ENCODE assay signal across 8 cellular contexts in the genomic region with DNA sequence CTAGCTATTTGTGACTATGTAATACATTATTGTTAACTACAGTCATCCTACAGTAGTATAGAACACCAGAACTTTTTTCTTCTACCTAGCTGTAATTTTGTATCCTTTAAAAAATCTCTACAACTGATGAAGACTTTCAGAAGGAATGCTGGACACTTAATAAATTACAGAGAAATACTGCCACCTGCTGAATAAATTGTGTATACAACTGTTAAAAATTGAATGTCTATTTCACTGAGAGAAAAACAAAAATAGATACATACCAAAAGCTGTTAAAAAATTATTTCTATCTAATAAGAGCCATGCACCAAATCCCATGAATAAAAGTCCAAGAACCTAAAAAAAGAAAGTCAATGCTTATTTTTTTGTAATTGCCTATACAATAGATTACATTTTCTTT. TPM values are rescaled to one million over a fixed set of nuclear protein-coding genes. Genes with fewer than 3 reads are reported as not detected.
DNase-seq lines count a peak whose midpoint lies in the region; ATAC-seq, FAIRE-seq and TF ChIP-seq lines count a peak whose summit lies in the region.

No MANE protein-coding gene starts in this region.

- in situ Hi-C loops in KBM-7 (cut with MboI; ENCODE audit: low pct_unique_long_range_greater_than_20kb, low sequenced_read_pairs) = no loop called here

- no peaks in the 10 kb centered on the region for H3K36me3 ChIP-seq in thoracic aorta
- H3K36me3 ChIP-seq in effector memory CD4-positive, alpha-beta T cell (ENCODE audit: control insufficient read depth, insufficient read depth, low read length) = no peaks in the 10 kb centered on the region

- peak; percentile 70 for DNase-seq in ELR (ENCODE audit: low read depth)
- DNase-seq in KBM-7 = peak; percentile 49
- DNase-seq in RCC 7860 (ENCODE audit: low spot score) = peak; percentile 10
- DNase-seq in fibroblast of pulmonary artery (ENCODE audit: low read depth) = peak; percentile 61
- no peak for DNase-seq in thoracic aorta (ENCODE audit: low spot score)
- no peak for DNase-seq in stimulated activated naive CD8-positive, alpha-beta T cell treated with anti-CD3 and anti-CD28 coated beads, Interleukin-15, Interleukin-2, amounts not matched to agents 100 U/mL and 50 U/mL, for 24 hours
- DNase-seq in effector memory CD4-positive, alpha-beta T cell = no peak

- TF ChIP-seq CTCF in fibroblast of pulmonary artery (IDR thresholded peaks at IDR 0.05; ENCODE audit: low read length, missing control alignments) = peak; percentile 41
- TF ChIP-seq CTCF in thoracic aorta (IDR thresholded peaks at IDR 0.05) = peak; percentile 22

- FAIRE-seq in RCC 7860 (lab: Jason Lieb, UNC) = peak; percentile 49

- no peaks in the 10 kb centered on the region for H3K27me3 ChIP-seq in thoracic aorta (replicated peaks; ENCODE audit: insufficient read depth)
- H3K27me3 ChIP-seq in effector memory CD4-positive, alpha-beta T cell (replicated peaks; ENCODE audit: control insufficient read depth, insufficient read depth, low read length, poor library complexity, severe bottlenecking) = no peaks in the 10 kb centered on the region

- ATAC-seq in thoracic aorta (ENCODE audit: insufficient number of reproducible peaks, low FRiP score, low read depth) = no peak
- no peak for ATAC-seq in stimulated activated naive CD8-positive, alpha-beta T cell treated with anti-CD3 and anti-CD28 coated beads, Interleukin-15, Interleukin-2, amounts not matched to agents 100 U/mL and 50 U/mL, for 24 hours
- no peak for ATAC-seq in HG03469 (IDR thresholded peaks at IDR 0.05; ENCODE audit: unreplicated experiment)

- H3K4me3 ChIP-seq in fibroblast of pulmonary artery (replicated peaks; ENCODE audit: low read depth, low read length) (no peak overlapping the region), thoracic aorta (no peak overlapping the region)
- H3K4me3 ChIP-seq in effector memory CD4-positive, alpha-beta T cell (ENCODE audit: insufficient read depth, low read depth, low read length, poor library complexity, severe bottlenecking) = no peak overlapping the region

- no peaks in the 10 kb centered on the region for H3K9me3 ChIP-seq in thoracic aorta
- H3K9me3 ChIP-seq in effector memory CD4-positive, alpha-beta T cell (ENCODE audit: control insufficient read depth, low read length) = no peaks in the 10 kb centered on the region

- no peaks in the 10 kb centered on the region for H3K4me1 ChIP-seq in thoracic aorta (ENCODE audit: control insufficient read depth in 1 of 2, low read depth in 2 of 2)
- H3K4me1 ChIP-seq in effector memory CD4-positive, alpha-beta T cell (ENCODE audit: control insufficient read depth, insufficient read depth, low read length, poor library complexity, severe bottlenecking) = no peaks in the 10 kb centered on the region

- no peak overlapping the region for H3K27ac ChIP-seq in thoracic aorta
- no peak overlapping the region for H3K27ac ChIP-seq in effector memory CD4-positive, alpha-beta T cell (ENCODE audit: insufficient read depth, low read length, poor library complexity, severe bottlenecking)

RNA-seq across cellular contexts. Expression of a gene that starts 6.6 kb away (rescaled TPM):
- not detected for total RNA-seq in thoracic aorta

RNA-seq across cellular contexts. Expression of a gene that starts 6.7 kb away (rescaled TPM):
- total RNA-seq in thoracic aorta = under 1 TPM in 1 of 2 donors, not detected in 1; 0.42 TPM

Comparison
In these comparisons a context has a peak if more than half of its experiments do, and no peak if none do; other contexts are left out.
1. DNase-seq: peak in ELR (single experiment), KBM-7 (single experiment), RCC 7860 (single experiment) and fibroblast of pulmonary artery (single experiment); none in thoracic aorta (single experiment), stimulated activated naive CD8-positive, alpha-beta T cell treated with anti-CD3 and anti-CD28 coated beads, Interleukin-15, Interleukin-2, amounts not matched to agents 100 U/mL and 50 U/mL, for 24 hours (single experiment) and effector memory CD4-positive, alpha-beta T cell (0 of 3).